In the genomic region with DNA sequence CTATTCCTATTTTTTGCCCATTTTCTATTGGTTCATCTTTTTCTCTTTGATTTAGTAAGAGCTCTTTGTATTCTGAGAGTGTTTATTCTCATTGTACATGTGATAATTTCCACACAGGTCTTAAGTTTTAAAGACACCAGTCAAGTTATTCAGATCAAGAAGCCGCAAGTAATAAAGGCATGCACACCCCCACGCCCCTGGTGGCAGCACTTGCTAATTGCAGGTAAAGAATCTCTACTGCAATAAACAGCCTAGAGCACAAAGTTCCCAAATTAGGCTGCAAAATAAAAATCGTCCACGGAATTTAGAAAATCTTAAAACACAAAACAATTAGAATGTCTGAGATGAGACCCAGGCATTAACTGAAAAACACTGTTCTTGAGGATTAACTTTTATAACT, we compare ENCODE assay signal across 8 cellular contexts. TPM values are rescaled to one million over a fixed set of nuclear protein-coding genes. Genes with fewer than 3 reads are reported as not detected.
DNase-seq lines count a peak whose midpoint lies in the region; ATAC-seq, FAIRE-seq and TF ChIP-seq lines count a peak whose summit lies in the region.

No MANE protein-coding gene starts in this region.

- H2AFZ ChIP-seq in GM23338 (no peak overlapping the region), keratinocyte (ENCODE audit: control insufficient read depth, low read length) (no peak overlapping the region)

- H3K9ac ChIP-seq in keratinocyte (ENCODE audit: control insufficient read depth, extremely low read depth, insufficient read depth, low read length): no peak overlapping the region

- no peaks in the 10 kb centered on the region for H3K4me1 Mint-ChIP-seq in GM23338

- no peak overlapping the region for H3K27ac ChIP-seq in GM23338 (ENCODE audit: low read depth)
- no peak overlapping the region for H3K27ac ChIP-seq in VCaP
- no peak overlapping the region for H3K27ac ChIP-seq in keratinocyte (ENCODE audit: control insufficient read depth, insufficient read depth, low read length)

- DNase-seq in AML-193 (lab: John Stamatoyannopoulos, UW) (peak; percentile 4 to 11), GM23338 (ENCODE audit: low spot score) (peak; percentile 72), keratinocyte (ENCODE audit: low read depth, low spot score) (no peak), globus pallidus (ENCODE audit: low spot score) (no peak), SHP77 treated with DMSO at 0.1 percent for 48 hours (lab: John Stamatoyannopoulos, UW) (no peak), cortex of kidney (lab: John Stamatoyannopoulos, UW) (no peak)

- no peaks in the 10 kb centered on the region for H3K27me3 ChIP-seq in GM23338 (ENCODE audit: insufficient read depth)
- no peaks in the 10 kb centered on the region for H3K27me3 ChIP-seq in keratinocyte (ENCODE audit: control insufficient read depth, extremely low read depth, insufficient read depth, low read length)

- dilution Hi-C loops in keratinocyte (cut with MboI; ENCODE audit: extremely low pct_ligation_motif_present, low sequenced_read_pairs): no loop called here

- H3F3A ChIP-seq in GM23338 (replicated peaks; ENCODE audit: low read depth): no peaks in the 10 kb centered on the region

- H3K4me2 ChIP-seq in GM23338 (no peak overlapping the region), keratinocyte (ENCODE audit: control insufficient read depth, extremely low read depth, insufficient read depth, low read depth, low read length) (no peak overlapping the region)

- no peak overlapping the region for H3K27ac Mint-ChIP-seq in GM23338

- H3K36me3 ChIP-seq in GM23338 (ENCODE audit: insufficient read depth) (no peaks in the 10 kb centered on the region), keratinocyte (ENCODE audit: control insufficient read depth in 2 of 2, extremely low read depth in 1 of 2, insufficient read depth in 2 of 2, low read length in 2 of 2) (peaks cover 15 to 27% of the 10 kb centered on the region in 2 experiments)

- H3K36me3 Mint-ChIP-seq in GM23338 (ENCODE audit: low read depth): no peaks in the 10 kb centered on the region; the same call in 1 of the 3 replicates

- no peak; the same call in 2 of the 3 replicates for ATAC-seq in GM23338
- no peak for ATAC-seq in GM21619 (IDR thresholded peaks at IDR 0.05; ENCODE audit: unreplicated experiment)

- H3K9me2 ChIP-seq in GM23338 (ENCODE audit: insufficient read depth): 0 out of 2 replicates have a peak, but pooled peaks cover 4% of the 10 kb centered on the region

- H3K4me1 ChIP-seq in GM23338 (ENCODE audit: insufficient read depth) (no peaks in the 10 kb centered on the region), keratinocyte (ENCODE audit: control insufficient read depth, extremely low read depth, insufficient read depth, low read length) (no peaks in the 10 kb centered on the region)

- H3K27me3 Mint-ChIP-seq in GM23338 (ENCODE audit: insufficient read depth, low read depth, poor library complexity): peaks cover 2% of the 10 kb centered on the region

- H3K9me1 ChIP-seq in keratinocyte (ENCODE audit: control insufficient read depth, extremely low read depth, insufficient read depth, low read length): no peaks in the 10 kb centered on the region

- FAIRE-seq in keratinocyte (lab: Jason Lieb, UNC): no peak

- H3K79me2 ChIP-seq in GM23338 (replicated peaks; ENCODE audit: insufficient read depth): no peaks in the 10 kb centered on the region
- H3K79me2 ChIP-seq in keratinocyte (ENCODE audit: control insufficient read depth, insufficient read depth, low read length): no peaks in the 10 kb centered on the region

- no peaks in the 10 kb centered on the region for H3K9me3 Mint-ChIP-seq in GM23338

- H4K20me1 ChIP-seq in GM23338 (replicated peaks; ENCODE audit: insufficient read depth) (no peaks in the 10 kb centered on the region), keratinocyte (ENCODE audit: control insufficient read depth, extremely low read depth, insufficient read depth, low read length) (no peaks in the 10 kb centered on the region)

- no peaks in the 10 kb centered on the region for H3K9me3 ChIP-seq in keratinocyte (ENCODE audit: control insufficient read depth, low read depth, low read length)

- peak; percentile 64 to 86 for TF ChIP-seq CTCF in GM23338 (conservative IDR thresholded peaks at IDR 0.05; ENCODE audit: low read depth in 2 of 2)
- peak; percentile 48; the same call in 1 of the 2 replicates for TF ChIP-seq CTCF in VCaP (conservative IDR thresholded peaks at IDR 0.05)
- peak; percentile 52 to 61 (median 60) for TF ChIP-seq CTCF in keratinocyte (optimal IDR thresholded peaks at IDR 0.05 in 1 of 3, IDR thresholded peaks at IDR 0.05 in 1 of 3, conservative IDR thresholded peaks at IDR 0.05 in 1 of 3; ENCODE audit: extremely low read depth in 1 of 3, insufficient read depth in 2 of 3, low read length in 3 of 3)

- no peak overlapping the region for H3K4me3 Mint-ChIP-seq in GM23338

- no peak overlapping the region for H3K4me3 ChIP-seq in GM23338
- no peak overlapping the region for H3K4me3 ChIP-seq in keratinocyte (ENCODE audit: control insufficient read depth in 2 of 3, extremely low read depth in 1 of 3, insufficient read depth in 2 of 3, low read depth in 1 of 3, low read length in 3 of 3)

TF ChIP-seq in GM23338, 12 proteins besides CTCF, POLR2A, EP300 and RAD21 (continues in another document):
- TF ChIP-seq, protein P1, sequence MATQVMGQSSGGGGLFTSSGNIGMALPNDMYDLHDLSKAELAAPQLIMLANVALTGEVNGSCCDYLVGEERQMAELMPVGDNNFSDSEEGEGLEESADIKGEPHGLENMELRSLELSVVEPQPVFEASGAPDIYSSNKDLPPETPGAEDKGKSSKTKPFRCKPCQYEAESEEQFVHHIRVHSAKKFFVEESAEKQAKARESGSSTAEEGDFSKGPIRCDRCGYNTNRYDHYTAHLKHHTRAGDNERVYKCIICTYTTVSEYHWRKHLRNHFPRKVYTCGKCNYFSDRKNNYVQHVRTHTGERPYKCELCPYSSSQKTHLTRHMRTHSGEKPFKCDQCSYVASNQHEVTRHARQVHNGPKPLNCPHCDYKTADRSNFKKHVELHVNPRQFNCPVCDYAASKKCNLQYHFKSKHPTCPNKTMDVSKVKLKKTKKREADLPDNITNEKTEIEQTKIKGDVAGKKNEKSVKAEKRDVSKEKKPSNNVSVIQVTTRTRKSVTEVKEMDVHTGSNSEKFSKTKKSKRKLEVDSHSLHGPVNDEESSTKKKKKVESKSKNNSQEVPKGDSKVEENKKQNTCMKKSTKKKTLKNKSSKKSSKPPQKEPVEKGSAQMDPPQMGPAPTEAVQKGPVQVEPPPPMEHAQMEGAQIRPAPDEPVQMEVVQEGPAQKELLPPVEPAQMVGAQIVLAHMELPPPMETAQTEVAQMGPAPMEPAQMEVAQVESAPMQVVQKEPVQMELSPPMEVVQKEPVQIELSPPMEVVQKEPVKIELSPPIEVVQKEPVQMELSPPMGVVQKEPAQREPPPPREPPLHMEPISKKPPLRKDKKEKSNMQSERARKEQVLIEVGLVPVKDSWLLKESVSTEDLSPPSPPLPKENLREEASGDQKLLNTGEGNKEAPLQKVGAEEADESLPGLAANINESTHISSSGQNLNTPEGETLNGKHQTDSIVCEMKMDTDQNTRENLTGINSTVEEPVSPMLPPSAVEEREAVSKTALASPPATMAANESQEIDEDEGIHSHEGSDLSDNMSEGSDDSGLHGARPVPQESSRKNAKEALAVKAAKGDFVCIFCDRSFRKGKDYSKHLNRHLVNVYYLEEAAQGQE (IDR thresholded peaks at IDR 0.05; ENCODE audit: unreplicated experiment): no peak

RNA-seq across cellular contexts. Expression of a gene that starts 45.2 kb away (rescaled TPM):
- 7.9 and 8.9 TPM in 2 replicates for total RNA-seq in GM23338 (2014; rRNA removed; shearing (Covaris generic))
- polyA plus RNA-seq in GM23338 (2016; fragmentation: Nextera tagmentation; extraction: Ambion mirVana) (2.8 and 3.2 TPM in 2 replicates), keratinocyte (29.7 to 43.5 TPM (median 39.7 TPM) in 3 replicates)
- polyA plus RNA-seq in keratinocyte (2011; ENCODE audit: low read depth): 7.1 TPM
- 30.7 and 44.2 TPM in 2 replicates for polyA plus RNA-seq in keratinocyte (2011; cell fraction: cytosol; rRNA removed)
- polyA plus RNA-seq in keratinocyte (2011; cell fraction: nucleus; rRNA removed): 49.3 and 50.8 TPM in 2 replicates
- polyA plus RNA-seq in keratinocyte (2012; ENCODE audit: low replicate concordance): 7.0 and 24.6 TPM in 2 replicates
- 16.0 to 43.2 TPM (median 26.8 TPM) in 3 replicates for polyA minus RNA-seq in keratinocyte
- 18.2 TPM for polyA minus RNA-seq in keratinocyte (2011; cell fraction: cytosol; rRNA and poly(A)+ RNA removed)
- 19.0 and 37.9 TPM in 2 replicates for polyA minus RNA-seq in keratinocyte (2011; cell fraction: nucleus; rRNA and poly(A)+ RNA removed)

Comparison
In these comparisons a context has a peak if more than half of its experiments do, and no peak if none do; other contexts are left out.
1. DNase-seq: peak in AML-193 (2 of 2) and GM23338 (single experiment); none in keratinocyte (single experiment), globus pallidus (single experiment), SHP77 treated with DMSO at 0.1 percent for 48 hours (single experiment) and cortex of kidney (single experiment).
2. Peak in every context shown above with its lines, with median percentiles within 50 percentile points of each other: CTCF ChIP-seq.